In the genomic region with DNA sequence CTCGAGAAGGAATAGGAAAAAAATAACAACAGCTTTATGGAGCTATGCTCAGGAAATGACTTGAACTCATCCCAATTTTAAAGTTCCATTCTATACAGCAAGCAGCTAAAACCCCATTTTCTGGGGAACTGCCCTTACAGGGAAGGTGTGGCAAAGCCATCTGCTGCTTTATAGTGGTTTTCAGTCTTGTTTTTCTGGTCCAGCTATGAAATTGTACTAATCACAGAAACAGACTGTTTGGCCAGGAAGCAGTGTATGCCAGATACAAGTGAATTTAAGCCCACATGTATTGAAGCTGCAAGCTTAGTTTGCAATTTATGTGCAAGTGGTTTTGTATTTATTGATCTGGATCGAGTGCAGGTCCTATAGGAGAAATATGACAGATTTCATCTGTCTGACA, we compare ENCODE assay signal across 18 cellular contexts.
DNase-seq lines count a peak whose midpoint lies in the region; ATAC-seq and TF ChIP-seq lines count a peak whose summit lies in the region.
"Had no signal": no experiment of that assay in that cellular context is flagged by ENCODE, and none has a peak within 500 bp of the region (broad histone marks: within the 10 kb centered on the region; RNA-seq: fewer than 3 reads in every experiment).

No MANE protein-coding gene starts in this region.

- no peaks in the 10 kb centered on the region for H3K36me3 ChIP-seq in mammary epithelial cell (ENCODE audit: insufficient read depth, low read length)

- DNase-seq in activated CD4-positive, alpha-beta T cell treated with anti-CD3 and anti-CD28 coated beads, Interleukin-2, amount 10 ng/mL, durations not matched to agents 24 days and 14 days = peak; percentile 12
- DNase-seq in activated CD4-positive, alpha-beta T cell treated with anti-CD3 and anti-CD28 coated beads, Interleukin-2, amount 10 ng/mL, durations not matched to agents 7 days and 5 days = no peak
- DNase-seq in NCI-H69 (lab: John Stamatoyannopoulos, UW) (peak; percentile 20), cerebellum (ENCODE audit: low spot score) (peak; percentile 28), mammary epithelial cell (no peak)
- DNase-seq: H7, Kasumi-1, NCI-H146, NCI-H2081 treated with DMSO at 0.1 percent for 48 hours, SW 1271, T-helper 17 cell had no signal

- no peaks in the 10 kb centered on the region for H4K20me1 ChIP-seq in mammary epithelial cell (ENCODE audit: insufficient read depth, low read length)

- POLR2A ChIA-PET in activated CD4-positive, alpha-beta T cell treated with anti-CD3 and anti-CD28 coated beads, Interleukin-2, amount 10 ng/mL, durations not matched to agents 7 days and 5 days (lab: Charles Lee) = no interaction called here

- H3K4me3 ChIP-seq in mammary epithelial cell (replicated peaks in 1 of 3; ENCODE audit: insufficient read depth in 1 of 3, low read depth in 2 of 3, low read length in 3 of 3) = no peak overlapping the region
- H3K4me3 ChIP-seq: A549, GM12878 had no signal

- no peak for TF ChIP-seq CTCF in mammary epithelial cell (conservative IDR thresholded peaks at IDR 0.05 in 1 of 2, IDR thresholded peaks at IDR 0.05 in 1 of 2; ENCODE audit: extremely low read depth in 1 of 2, insufficient read depth in 1 of 2, low read depth in 1 of 2, low read length in 2 of 2)

- no peak overlapping the region for H3K4me2 ChIP-seq in mammary epithelial cell (ENCODE audit: insufficient read depth, low read depth, low read length)
- H3K4me2 ChIP-seq: A549 had no signal

- H3K9me3 ChIP-seq in mammary epithelial cell (replicated peaks; ENCODE audit: insufficient read depth, low read length) = no peaks in the 10 kb centered on the region
- H3K9me3 ChIP-seq: A549 had no signal

- H3K9me3 Mint-ChIP-seq in activated CD4-positive, alpha-beta T cell treated with anti-CD3 and anti-CD28 coated beads, Interleukin-2, amount 10 ng/mL, durations not matched to agents 24 days and 14 days = no peaks in the 10 kb centered on the region
- no peaks in the 10 kb centered on the region for H3K9me3 Mint-ChIP-seq in activated CD4-positive, alpha-beta T cell treated with anti-CD3 and anti-CD28 coated beads, Interleukin-2, amount 10 ng/mL, durations not matched to agents 7 days and 5 days
- H3K9me3 Mint-ChIP-seq: CD14-positive monocyte had no signal

- H3K4me1 ChIP-seq in mammary epithelial cell (ENCODE audit: insufficient read depth, low read length) = no peaks in the 10 kb centered on the region
- H3K4me1 ChIP-seq: A549 had no signal

- no peaks in the 10 kb centered on the region for H3K79me2 ChIP-seq in mammary epithelial cell (ENCODE audit: insufficient read depth, low read length)

- no peak overlapping the region for H3K27ac ChIP-seq in mammary epithelial cell (ENCODE audit: insufficient read depth, low read depth, low read length)
- H3K27ac ChIP-seq: A549 had no signal

- no peaks in the 10 kb centered on the region for H3K27me3 Mint-ChIP-seq in activated CD4-positive, alpha-beta T cell treated with anti-CD3 and anti-CD28 coated beads, Interleukin-2, amount 10 ng/mL, durations not matched to agents 24 days and 14 days
- no peaks in the 10 kb centered on the region for H3K27me3 Mint-ChIP-seq in activated CD4-positive, alpha-beta T cell treated with anti-CD3 and anti-CD28 coated beads, Interleukin-2, amount 10 ng/mL, durations not matched to agents 7 days and 5 days

- dilution Hi-C loops in mammary epithelial cell (cut with HindIII; ENCODE audit: low sequenced_read_pairs) = no loop called here

- H3K4me3 Mint-ChIP-seq in activated CD4-positive, alpha-beta T cell treated with anti-CD3 and anti-CD28 coated beads, Interleukin-2, amount 10 ng/mL, durations not matched to agents 24 days and 14 days = no peak overlapping the region
- no peak overlapping the region for H3K4me3 Mint-ChIP-seq in activated CD4-positive, alpha-beta T cell treated with anti-CD3 and anti-CD28 coated beads, Interleukin-2, amount 10 ng/mL, durations not matched to agents 7 days and 5 days
- H3K4me3 Mint-ChIP-seq: B cell, CD14-positive monocyte, T-helper 17 cell had no signal

- ATAC-seq in HG03354 (IDR thresholded peaks at IDR 0.05; ENCODE audit: poor library complexity, severe bottlenecking, unreplicated experiment) (no peak), SK-N-SH treated with all-trans-retinoic acid at 6 μM for 48 hours (no peak)
- ATAC-seq: A549, GM12878, Right ventricle myocardium inferior, T-helper 17 cell had no signal

- WGBS in mammary epithelial cell (ENCODE audit: low coverage, missing lambda C conversion rate) = 8% methylated on average over 2 of the region's 2 CpGs

- BruUV-seq in mammary epithelial cell (replicated peaks; lab: Mats Ljungman, UMichigan) = no TSS peak

- H3K36me3 Mint-ChIP-seq in activated CD4-positive, alpha-beta T cell treated with anti-CD3 and anti-CD28 coated beads, Interleukin-2, amount 10 ng/mL, durations not matched to agents 24 days and 14 days (ENCODE audit: low read depth) = no peaks in the 10 kb centered on the region
- H3K36me3 Mint-ChIP-seq in activated CD4-positive, alpha-beta T cell treated with anti-CD3 and anti-CD28 coated beads, Interleukin-2, amount 10 ng/mL, durations not matched to agents 7 days and 5 days (ENCODE audit: low read depth) = no peaks in the 10 kb centered on the region
- H3K36me3 Mint-ChIP-seq: CD14-positive monocyte had no signal

- intact Hi-C loops in activated CD4-positive, alpha-beta T cell treated with anti-CD3 and anti-CD28 coated beads, Interleukin-2, amount 10 ng/mL, durations not matched to agents 24 days and 14 days (cut with micrococcal nuclease) = no loop called here
- intact Hi-C loops in mammary epithelial cell (cut with micrococcal nuclease) = no loop called here

- H3K27me3 ChIP-seq in mammary epithelial cell (ENCODE audit: insufficient read depth, low read length) = peaks cover 4% of the 10 kb centered on the region

- in situ Hi-C loops in mammary epithelial cell (cut with MboI; ENCODE audit: low sequenced_read_pairs in 2 of 2) = no loop called here

- no peak overlapping the region for H2AFZ ChIP-seq in mammary epithelial cell (ENCODE audit: low read depth, low read length)

- no peaks in the 10 kb centered on the region for H3K4me1 Mint-ChIP-seq in activated CD4-positive, alpha-beta T cell treated with anti-CD3 and anti-CD28 coated beads, Interleukin-2, amount 10 ng/mL, durations not matched to agents 24 days and 14 days
- no peaks in the 10 kb centered on the region for H3K4me1 Mint-ChIP-seq in activated CD4-positive, alpha-beta T cell treated with anti-CD3 and anti-CD28 coated beads, Interleukin-2, amount 10 ng/mL, durations not matched to agents 7 days and 5 days
- H3K4me1 Mint-ChIP-seq: B cell, CD14-positive monocyte, T-helper 17 cell had no signal

- H3K9ac ChIP-seq in mammary epithelial cell (ENCODE audit: insufficient read depth, low read length) = no peak overlapping the region

- CTCF ChIA-PET in activated CD4-positive, alpha-beta T cell treated with anti-CD3 and anti-CD28 coated beads, Interleukin-2, amount 10 ng/mL, durations not matched to agents 7 days and 5 days (lab: Charles Lee) = no interaction called here
- CTCF ChIA-PET in mammary epithelial cell (lab: Charles Lee; ENCODE audit: low non-redundant PET) = no interaction called here

- no peak overlapping the region for H3K27ac Mint-ChIP-seq in activated CD4-positive, alpha-beta T cell treated with anti-CD3 and anti-CD28 coated beads, Interleukin-2, amount 10 ng/mL, durations not matched to agents 24 days and 14 days
- no peak overlapping the region for H3K27ac Mint-ChIP-seq in activated CD4-positive, alpha-beta T cell treated with anti-CD3 and anti-CD28 coated beads, Interleukin-2, amount 10 ng/mL, durations not matched to agents 7 days and 5 days
- H3K27ac Mint-ChIP-seq: B cell, CD14-positive monocyte, T-helper 17 cell had no signal

TF ChIP-seq in SK-N-SH treated with all-trans-retinoic acid at 6 μM for 48 hours, 23 proteins besides CTCF, POLR2A, EP300 and RAD21:
- TF ChIP-seq TCF4 (CRISPR knock-in tag; IDR thresholded peaks at IDR 0.05; ENCODE audit: borderline replicate concordance) (no peak), OSR1 (CRISPR knock-in tag; IDR thresholded peaks at IDR 0.05) (no peak), SNAI2 (CRISPR knock-in tag; IDR thresholded peaks at IDR 0.05) (no peak), TSHZ2 (CRISPR knock-in tag; IDR thresholded peaks at IDR 0.05) (no peak), BACH2 (CRISPR knock-in tag; IDR thresholded peaks at IDR 0.05; ENCODE audit: borderline replicate concordance) (no peak)
- TF ChIP-seq, protein P1, sequence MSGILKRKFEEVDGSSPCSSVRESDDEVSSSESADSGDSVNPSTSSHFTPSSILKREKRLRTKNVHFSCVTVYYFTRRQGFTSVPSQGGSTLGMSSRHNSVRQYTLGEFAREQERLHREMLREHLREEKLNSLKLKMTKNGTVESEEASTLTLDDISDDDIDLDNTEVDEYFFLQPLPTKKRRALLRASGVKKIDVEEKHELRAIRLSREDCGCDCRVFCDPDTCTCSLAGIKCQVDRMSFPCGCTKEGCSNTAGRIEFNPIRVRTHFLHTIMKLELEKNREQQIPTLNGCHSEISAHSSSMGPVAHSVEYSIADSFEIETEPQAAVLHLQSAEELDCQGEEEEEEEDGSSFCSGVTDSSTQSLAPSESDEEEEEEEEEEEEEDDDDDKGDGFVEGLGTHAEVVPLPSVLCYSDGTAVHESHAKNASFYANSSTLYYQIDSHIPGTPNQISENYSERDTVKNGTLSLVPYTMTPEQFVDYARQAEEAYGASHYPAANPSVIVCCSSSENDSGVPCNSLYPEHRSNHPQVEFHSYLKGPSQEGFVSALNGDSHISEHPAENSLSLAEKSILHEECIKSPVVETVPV (CRISPR knock-in tag; IDR thresholded peaks at IDR 0.05) = no peak
TF ChIP-seq in SK-N-SH treated with all-trans-retinoic acid at 6 μM for 48 hours: peak in this region for 0.

Comparison
In these comparisons a context has a peak if more than half of its experiments do, and no peak if none do; other contexts are left out.
1. DNase-seq: peak in activated CD4-positive, alpha-beta T cell treated with anti-CD3 and anti-CD28 coated beads, Interleukin-2, amount 10 ng/mL, durations not matched to agents 24 days and 14 days (single experiment), NCI-H69 (single experiment) and cerebellum (single experiment); none in activated CD4-positive, alpha-beta T cell treated with anti-CD3 and anti-CD28 coated beads, Interleukin-2, amount 10 ng/mL, durations not matched to agents 7 days and 5 days (single experiment) and mammary epithelial cell (single experiment).